20 cellular contexts compared by ENCODE assay signal in the genomic region with DNA sequence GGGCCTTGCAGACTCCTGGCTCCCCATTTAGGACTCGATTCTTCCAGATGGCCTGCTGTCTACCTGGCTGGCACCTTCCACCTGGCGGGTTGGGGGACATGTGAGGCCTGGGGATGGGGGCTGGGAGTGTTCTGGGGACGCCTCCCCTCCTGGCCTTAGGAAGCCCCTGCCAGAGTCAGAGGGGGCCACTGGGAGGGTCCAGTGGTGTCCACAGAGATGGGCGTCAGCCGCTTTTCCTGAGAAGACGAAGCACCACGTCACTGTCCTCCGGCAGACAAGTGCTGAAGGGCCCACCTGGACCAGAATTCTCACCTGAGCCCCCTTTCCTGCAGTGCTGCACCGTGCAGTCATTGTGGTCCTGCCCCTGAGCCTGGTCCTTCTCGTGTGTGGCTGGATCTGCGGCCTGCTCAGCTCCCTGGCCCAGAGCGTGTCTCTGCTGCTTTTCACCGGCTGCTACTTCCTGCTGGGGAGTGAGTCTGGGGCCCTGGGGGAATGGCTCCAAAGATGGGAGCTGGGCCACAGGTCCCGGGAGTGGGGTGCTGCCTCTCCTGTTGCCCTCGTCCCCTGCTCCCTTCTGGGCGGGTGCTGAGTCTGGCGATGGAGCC. TPM values are rescaled to one million over a fixed set of nuclear protein-coding genes. Genes with fewer than 3 reads are reported as not detected.
A peak's percentile ranks its signal among the peaks of the same experiment; 100 is the strongest.
DNase-seq lines count a peak whose midpoint lies in the region; FAIRE-seq and TF ChIP-seq lines count a peak whose summit lies in the region.
"Had no signal": no experiment of that assay in that cellular context is flagged by ENCODE, and none has a peak within 500 bp of the region (broad histone marks: within the 10 kb centered on the region; RNA-seq: fewer than 3 reads in every experiment).

No MANE protein-coding gene starts in this region.

- peaks cover 15 to 87% (median 68%) of the 10 kb centered on the region in 10 experiments for H3K4me1 ChIP-seq in BLaER1 treated with 17β-estradiol and CSF1 and Interleukin-3, amounts not matched to agents 10 nM and 100 nM
- H3K4me1 ChIP-seq in NT2/D1 (ENCODE audit: insufficient read depth, insufficient read length) = peaks cover 18% of the 10 kb centered on the region
- peaks cover 0 to 10% (median 5%) of the 10 kb centered on the region in 4 experiments; a peak in 5 of 7 replicates for H3K4me1 ChIP-seq in H1 (replicated peaks in 1 of 4; ENCODE audit: control insufficient read depth in 3 of 4, insufficient read depth in 4 of 4, low read length in 3 of 4)
- H3K4me1 ChIP-seq in neuronal stem cell (ENCODE audit: control insufficient read depth in 2 of 2, insufficient read depth in 1 of 2, low read depth in 1 of 2, low read length in 2 of 2) = peaks cover 0 to 7% of the 10 kb centered on the region in 2 donors

- no peak for DNase-seq in NT2/D1 (ENCODE audit: low read depth, low spot score)
- no peak for DNase-seq in H1 (ENCODE audit: low read depth in 1 of 2, low spot score in 2 of 2)
- DNase-seq in neuronal stem cell (ENCODE audit: low spot score) = no peak
- DNase-seq in activated T-cell treated with anti-CD3 and anti-CD28 coated beads, Interleukin-2, amount 50 U/mL, for 1 hour = no peak
- no peak for DNase-seq in activated gamma-delta T cell (lab: John Stamatoyannopoulos, UW)
- no peak for DNase-seq in NK-92 (lab: John Stamatoyannopoulos, UW; ENCODE audit: unreplicated experiment)
- DNase-seq: CD8-positive, alpha-beta memory T cell; DMS53; EL; GOT3; HFFc6; KG1; NCI-H1417; NCI-H187; NCI-H226; NCI-H524 treated with DMSO at 0.1 percent for 48 hours; SJCRH30 had no signal

- no peak overlapping the region for H2BK15ac ChIP-seq in H1 (ENCODE audit: low read length)
- H2BK15ac ChIP-seq in neuronal stem cell (ENCODE audit: low read length) = peak overlapping the region; percentile 7

- H3K36me3 ChIP-seq in BLaER1 treated with 17β-estradiol and CSF1 and Interleukin-3, amounts not matched to agents 10 nM and 100 nM = no peaks in the 10 kb centered on the region
- H3K36me3 ChIP-seq in NT2/D1 (ENCODE audit: insufficient read depth, insufficient read length, low read length) (no peaks in the 10 kb centered on the region), H1 (ENCODE audit: control insufficient read depth in 2 of 4, insufficient read depth in 4 of 4, low read length in 3 of 4) (no peaks in the 10 kb centered on the region), neuronal stem cell (replicated peaks in 1 of 2; ENCODE audit: control insufficient read depth in 2 of 2, insufficient read depth in 2 of 2, low read length in 2 of 2) (no peaks in the 10 kb centered on the region)
- H3K36me3 ChIP-seq: SJCRH30 had no signal

- H3K23ac ChIP-seq in H1 (ENCODE audit: insufficient read length) (no peak overlapping the region), neuronal stem cell (ENCODE audit: low read depth, low read length, poor library complexity) (no peak overlapping the region)

- H3K14ac ChIP-seq in H1 (ENCODE audit: insufficient read length) = no peak overlapping the region
- no peak overlapping the region for H3K14ac ChIP-seq in neuronal stem cell (ENCODE audit: low read length)

- WGBS in H1 (ENCODE audit: extremely low coverage in 1 of 2, insufficient coverage in 1 of 2, insufficient read length in 1 of 2, insufficient replicate concordance in 2 of 2, low coverage in 1 of 2, low lambda C conversion rate in 2 of 2, missing lambda C conversion rate in 1 of 2), 2 experiments = 87% methylated on average over 17 of the region's 17 CpGs; no CpG with 5 or more reads in 1 of the 2 experiments
- WGBS in neuronal stem cell (ENCODE audit: extremely low coverage in 2 of 2, insufficient read length in 2 of 2, insufficient replicate concordance in 1 of 2), 2 donors = no CpG with 5 or more reads among the region's 17 CpGs

- H2AK5ac ChIP-seq in H1 (ENCODE audit: low read depth, low read length) (no peak overlapping the region), neuronal stem cell (ENCODE audit: low read depth, low read length) (peak overlapping the region; percentile 6)

- H3K18ac ChIP-seq in H1 (ENCODE audit: extremely low read depth, low read length) (no peak overlapping the region), neuronal stem cell (ENCODE audit: low read length) (peak overlapping the region; percentile 12)

- H2AFZ ChIP-seq in H1 (ENCODE audit: low read length) (no peak overlapping the region), neuronal stem cell (ENCODE audit: low read length) (no peak overlapping the region)

- H3K79me2 ChIP-seq in H1 (ENCODE audit: control insufficient read depth in 1 of 2, insufficient read depth in 2 of 2, low read length in 2 of 2) = no peaks in the 10 kb centered on the region

- H2BK5ac ChIP-seq in H1 (ENCODE audit: low read depth, low read length) (no peak overlapping the region), neuronal stem cell (ENCODE audit: low read length) (no peak overlapping the region)

- H3K23me2 ChIP-seq in H1 (ENCODE audit: low read depth, low read length) = peaks cover 5% of the 10 kb centered on the region; the same call in 1 of the 2 replicates

- no peak for FAIRE-seq in H1 (lab: Jason Lieb, UNC)
- FAIRE-seq: GM12878 had no signal

- H4K91ac ChIP-seq in H1 (replicated peaks; ENCODE audit: insufficient read length, low read length) (peak overlapping the region; percentile 27), neuronal stem cell (ENCODE audit: low read depth, low read length, poor library complexity) (no peak overlapping the region)

- no peak for TF ChIP-seq POLR2A in H1 (IDR thresholded peaks at IDR 0.05; ENCODE audit: control extremely low read depth in 1 of 2, low read depth in 2 of 2, low read length in 2 of 2)

- POLR2A ChIA-PET in H1 (lab: Charles Lee; ENCODE audit: partially characterized antibody) = interaction anchor here (1.5 kb wide), 1 partner anchor 48 kb away, joined by 4 read pairs; the partner anchor contains the start of gene TK1

- H3K27ac ChIP-seq in BLaER1 treated with 17β-estradiol and CSF1 and Interleukin-3, amounts not matched to agents 10 nM and 100 nM = peak overlapping the region in 2 of 11 experiments; percentile 17 to 44; a peak in 1 of 22 replicates
- H3K27ac ChIP-seq in H1 (ENCODE audit: low read depth, low read length) (no peak overlapping the region), neuronal stem cell (replicated peaks; ENCODE audit: low read length) (no peak overlapping the region)
- H3K27ac ChIP-seq: SJCRH30 had no signal

- H3K79me1 ChIP-seq in H1 (ENCODE audit: low read depth, low read length) = no peaks in the 10 kb centered on the region
- H3K79me1 ChIP-seq in neuronal stem cell (ENCODE audit: low read depth, low read length) = peaks cover 1% of the 10 kb centered on the region

- no peaks in the 10 kb centered on the region for H3K9me3 ChIP-seq in BLaER1 treated with 17β-estradiol and CSF1 and Interleukin-3, amounts not matched to agents 10 nM and 100 nM (replicated peaks in 1 of 11)
- H3K9me3 ChIP-seq in NT2/D1 (ENCODE audit: insufficient read depth, low read length) = no peaks in the 10 kb centered on the region
- H3K9me3 ChIP-seq in H1 (ENCODE audit: insufficient read depth in 2 of 2, low read depth in 1 of 2, low read length in 1 of 2) = no peaks in the 10 kb centered on the region
- H3K9me3 ChIP-seq in neuronal stem cell (replicated peaks in 1 of 2; ENCODE audit: control insufficient read depth in 2 of 2, insufficient read depth in 1 of 2, low read depth in 1 of 2, low read length in 2 of 2) = peaks cover 0 to 3% of the 10 kb centered on the region in 2 donors
- H3K9me3 ChIP-seq: SJCRH30 had no signal

- H4K8ac ChIP-seq in H1 (ENCODE audit: extremely low read depth, insufficient read depth, low read length) = peak overlapping the region; percentile 71
- H4K8ac ChIP-seq in neuronal stem cell (ENCODE audit: low read depth, low read length) = no peak overlapping the region

- H4K5ac ChIP-seq in H1 (ENCODE audit: insufficient read length, low read depth, low read length) = no peak overlapping the region

- no peak overlapping the region for H3K56ac ChIP-seq in H1 (replicated peaks; ENCODE audit: insufficient read length, low read depth, low read length)

- peaks cover 0 to 20% (median 11%) of the 10 kb centered on the region in 11 experiments; a peak in 9 of 22 replicates for H4K20me1 ChIP-seq in BLaER1 treated with 17β-estradiol and CSF1 and Interleukin-3, amounts not matched to agents 10 nM and 100 nM
- peaks cover 0 to 2% of the 10 kb centered on the region in 2 experiments for H4K20me1 ChIP-seq in H1 (replicated peaks in 1 of 2; ENCODE audit: control insufficient read depth in 1 of 2, insufficient read depth in 2 of 2, low read length in 2 of 2)

- peak overlapping the region in 3 of 11 experiments; percentile 23 to 44 (median 43); a peak in 4 of 22 replicates for H3K9ac ChIP-seq in BLaER1 treated with 17β-estradiol and CSF1 and Interleukin-3, amounts not matched to agents 10 nM and 100 nM
- peak overlapping the region; percentile 61 for H3K9ac ChIP-seq in NT2/D1 (ENCODE audit: insufficient read length, low read depth)
- no peak overlapping the region for H3K9ac ChIP-seq in H1 (replicated peaks in 1 of 4; ENCODE audit: extremely low read depth in 1 of 4, low read depth in 3 of 4, low read length in 3 of 4)
- no peak overlapping the region for H3K9ac ChIP-seq in neuronal stem cell (ENCODE audit: low read depth, low read length, poor library complexity)

- TF ChIP-seq RAD21 in H1 (IDR thresholded peaks at IDR 0.05 in 1 of 2, conservative IDR thresholded peaks at IDR 0.05 in 1 of 2; ENCODE audit: low read depth in 2 of 2, low read length in 2 of 2) = no peak

- H2BK120ac ChIP-seq in H1 (replicated peaks; ENCODE audit: low read depth, low read length) = no peak overlapping the region
- no peak overlapping the region for H2BK120ac ChIP-seq in neuronal stem cell (ENCODE audit: low read depth, low read length)

- CTCF ChIA-PET in H1 (lab: Charles Lee; ENCODE audit: partially characterized antibody) = interaction anchor here (0.5 to 4.6 kb wide), 7 partner anchors 10 to 663 kb away, joined by 3 to 24 read pairs (median 3); no protein-coding TSS in a partner anchor

- H2BK20ac ChIP-seq in H1 (ENCODE audit: low read length) = no peak overlapping the region

- H3K4me3 ChIP-seq in BLaER1 treated with 17β-estradiol and CSF1 and Interleukin-3, amounts not matched to agents 10 nM and 100 nM = no peak overlapping the region
- H3K4me3 ChIP-seq in NT2/D1 (ENCODE audit: insufficient read length, low read depth) (no peak overlapping the region), H1 (ENCODE audit: extremely low read depth in 1 of 4, insufficient read depth in 2 of 4, low read depth in 3 of 4, low read length in 4 of 4) (no peak overlapping the region), neuronal stem cell (ENCODE audit: low read length in 2 of 2) (no peak overlapping the region)
- H3K4me3 ChIP-seq: GM12878, SJCRH30 had no signal

- no peak overlapping the region for H3K4ac ChIP-seq in H1 (replicated peaks; ENCODE audit: insufficient read length, low read depth, low read length)
- no peak overlapping the region for H3K4ac ChIP-seq in neuronal stem cell (ENCODE audit: low read length)

- H2BK12ac ChIP-seq in H1 (ENCODE audit: low read depth, low read length) (no peak overlapping the region), neuronal stem cell (ENCODE audit: low read length) (no peak overlapping the region)

- TF ChIP-seq CTCF in H1 (IDR thresholded peaks at IDR 0.05; ENCODE audit: control extremely low read depth in 1 of 3, insufficient read depth in 1 of 3, low read depth in 1 of 3, low read length in 3 of 3) = no peak

- TF ChIP-seq EP300 in H1 (IDR thresholded peaks at IDR 0.05; ENCODE audit: borderline replicate concordance in 1 of 2, low read depth in 2 of 2, low read length in 2 of 2) = no peak

- peaks cover 22 to 34% (median 31%) of the 10 kb centered on the region in 11 experiments for H3K27me3 ChIP-seq in BLaER1 treated with 17β-estradiol and CSF1 and Interleukin-3, amounts not matched to agents 10 nM and 100 nM
- H3K27me3 ChIP-seq in NT2/D1 (ENCODE audit: insufficient read depth, insufficient read length) = peaks cover 30% of the 10 kb centered on the region
- peaks cover 0 to 27% (median 22%) of the 10 kb centered on the region in 4 experiments; a peak in 6 of 7 replicates for H3K27me3 ChIP-seq in H1 (replicated peaks in 1 of 4; ENCODE audit: control insufficient read depth in 3 of 4, extremely low read depth in 1 of 4, insufficient read depth in 3 of 4, low read length in 3 of 4)
- H3K27me3 ChIP-seq in neuronal stem cell (ENCODE audit: control insufficient read depth in 3 of 3, insufficient read depth in 3 of 3, low read depth in 1 of 3, low read length in 3 of 3) = peaks cover 6 to 55% (median 29%) of the 10 kb centered on the region in 3 experiments
- H3K27me3 ChIP-seq: SJCRH30 had no signal

- H3K4me2 ChIP-seq in BLaER1 treated with 17β-estradiol and CSF1 and Interleukin-3, amounts not matched to agents 10 nM and 100 nM = peak overlapping the region in 9 of 11 experiments; percentile 24 to 96 (median 60); a peak in 18 of 22 replicates
- no peak overlapping the region for H3K4me2 ChIP-seq in H1 (ENCODE audit: insufficient read depth in 1 of 2, low read depth in 2 of 2, low read length in 2 of 2)
- no peak overlapping the region for H3K4me2 ChIP-seq in neuronal stem cell (ENCODE audit: insufficient read depth, low read length, poor library complexity, severe bottlenecking)

RNA-seq across cellular contexts. Expression of gene TMEM235, which starts 2.9 kb away (rescaled TPM):
- total RNA-seq in H1 (2021; fragmentation: NEBNext Ultra II Directional; extraction: Animal tissue kit (Norgen Biotek cat#: 25700)) = 0.15 TPM in 1 of 2 replicates, not detected in the other
- polyA plus RNA-seq in H1 (2011; rRNA removed) = 0.05 and 0.14 TPM in 2 replicates
- polyA plus RNA-seq in H1 (2011; cell fraction: cytosol; rRNA removed) = 0.17 TPM
- 0.68 TPM for polyA plus RNA-seq in H1 (2011; cell fraction: nucleus; rRNA removed)
- 0.13 to 0.36 TPM (median 0.23 TPM) in 4 replicates for polyA plus RNA-seq in H1 (2012, experiment 1 of 2)
- polyA plus RNA-seq in H1 (2012, experiment 2 of 2) = not detected
- polyA plus RNA-seq in H1 (2013, experiment 1 of 2) = 0.02 TPM
- polyA plus RNA-seq in H1 (2013, experiment 2 of 2) = not detected
- polyA minus RNA-seq in H1 (2011; rRNA and poly(A)+ RNA removed) = not detected in 2 replicates
- not detected for polyA minus RNA-seq in H1 (2011; cell fraction: cytosol; rRNA and poly(A)+ RNA removed)
- polyA minus RNA-seq in H1 (2011; cell fraction: nucleus; rRNA and poly(A)+ RNA removed) = not detected
- not detected for polyA plus RNA-seq in neuronal stem cell (2013, experiment 1 of 2)
- polyA plus RNA-seq in neuronal stem cell (2013, experiment 2 of 2) = not detected
- total RNA-seq: A673; CD8-positive, alpha-beta memory T cell; GM12878; HFFc6 had no signal
- polyA plus RNA-seq: CD8-positive, alpha-beta memory T cell; GM12878 had no signal

RNA-seq across cellular contexts. Expression of gene BIRC5, which starts 20.3 kb away (rescaled TPM):
- total RNA-seq in H1 (2021; fragmentation: NEBNext Ultra II Directional; extraction: Animal tissue kit (Norgen Biotek cat#: 25700)) = 106 and 108 TPM in 2 replicates
- 42.2 and 48.8 TPM in 2 replicates for polyA plus RNA-seq in H1 (2011; rRNA removed)
- polyA plus RNA-seq in H1 (2011; cell fraction: cytosol; rRNA removed) = 53.5 TPM
- 78.0 TPM for polyA plus RNA-seq in H1 (2011; cell fraction: nucleus; rRNA removed)
- polyA plus RNA-seq in H1 (2012, experiment 1 of 2) = 58.7 to 71.7 TPM (median 68.1 TPM) in 4 replicates
- polyA plus RNA-seq in H1 (2012, experiment 2 of 2) = 111 TPM
- 64.6 TPM for polyA plus RNA-seq in H1 (2013, experiment 1 of 2)
- 66.0 TPM for polyA plus RNA-seq in H1 (2013, experiment 2 of 2)
- 39.6 and 46.5 TPM in 2 replicates for polyA minus RNA-seq in H1 (2011; rRNA and poly(A)+ RNA removed)
- polyA minus RNA-seq in H1 (2011; cell fraction: cytosol; rRNA and poly(A)+ RNA removed) = 43.1 TPM
- 41.5 TPM for polyA minus RNA-seq in H1 (2011; cell fraction: nucleus; rRNA and poly(A)+ RNA removed)
- 118 TPM for polyA plus RNA-seq in neuronal stem cell (2013, experiment 1 of 2)
- polyA plus RNA-seq in neuronal stem cell (2013, experiment 2 of 2) = 125 TPM

RNA-seq across cellular contexts. Expression of gene AFMID, which starts 47.2 kb away (rescaled TPM):
- total RNA-seq in H1 (2021; fragmentation: NEBNext Ultra II Directional; extraction: Animal tissue kit (Norgen Biotek cat#: 25700)) = 53.0 and 54.8 TPM in 2 replicates
- 49.0 and 61.6 TPM in 2 replicates for polyA plus RNA-seq in H1 (2011; rRNA removed)
- polyA plus RNA-seq in H1 (2011; cell fraction: cytosol; rRNA removed) = 63.2 TPM
- polyA plus RNA-seq in H1 (2011; cell fraction: nucleus; rRNA removed) = 58.5 TPM
- polyA plus RNA-seq in H1 (2012, experiment 1 of 2) = 47.6 to 75.1 TPM (median 68.4 TPM) in 4 replicates
- polyA plus RNA-seq in H1 (2012, experiment 2 of 2) = 91.1 TPM
- 40.1 TPM for polyA plus RNA-seq in H1 (2013, experiment 1 of 2)
- 39.2 TPM for polyA plus RNA-seq in H1 (2013, experiment 2 of 2)
- polyA minus RNA-seq in H1 (2011; rRNA and poly(A)+ RNA removed) = 55.5 and 83.5 TPM in 2 replicates
- polyA minus RNA-seq in H1 (2011; cell fraction: cytosol; rRNA and poly(A)+ RNA removed) = 30.7 TPM
- 42.0 TPM for polyA minus RNA-seq in H1 (2011; cell fraction: nucleus; rRNA and poly(A)+ RNA removed)
- 50.8 TPM for polyA plus RNA-seq in neuronal stem cell (2013, experiment 1 of 2)
- 52.7 TPM for polyA plus RNA-seq in neuronal stem cell (2013, experiment 2 of 2)

RNA-seq across cellular contexts. Expression of gene TK1, which starts 47.5 kb away (rescaled TPM):
- total RNA-seq in H1 (2021; fragmentation: NEBNext Ultra II Directional; extraction: Animal tissue kit (Norgen Biotek cat#: 25700)) = 66.9 and 76.5 TPM in 2 replicates
- polyA plus RNA-seq in H1 (2011; rRNA removed) = 147 and 170 TPM in 2 replicates
- polyA plus RNA-seq in H1 (2011; cell fraction: cytosol; rRNA removed) = 150 TPM
- 168 TPM for polyA plus RNA-seq in H1 (2011; cell fraction: nucleus; rRNA removed)
- 50.8 to 96.9 TPM (median 88.1 TPM) in 4 replicates for polyA plus RNA-seq in H1 (2012, experiment 1 of 2)
- 148 TPM for polyA plus RNA-seq in H1 (2012, experiment 2 of 2)
- polyA plus RNA-seq in H1 (2013, experiment 1 of 2) = 57.7 TPM
- polyA plus RNA-seq in H1 (2013, experiment 2 of 2) = 54.1 TPM
- polyA minus RNA-seq in H1 (2011; rRNA and poly(A)+ RNA removed) = 110 and 113 TPM in 2 replicates
- polyA minus RNA-seq in H1 (2011; cell fraction: cytosol; rRNA and poly(A)+ RNA removed) = 54.3 TPM
- 42.3 TPM for polyA minus RNA-seq in H1 (2011; cell fraction: nucleus; rRNA and poly(A)+ RNA removed)
- polyA plus RNA-seq in neuronal stem cell (2013, experiment 1 of 2) = 38.3 TPM
- 37.7 TPM for polyA plus RNA-seq in neuronal stem cell (2013, experiment 2 of 2)

Comparison
In these comparisons a context has a peak if more than half of its experiments do, and no peak if none do; other contexts are left out.
1. H3K4me2 ChIP-seq: peak in BLaER1 treated with 17β-estradiol and CSF1 and Interleukin-3, amounts not matched to agents 10 nM and 100 nM (9 of 11); none in H1 (0 of 2) and neuronal stem cell (single experiment).